Comparison of ENCODE assay signal across 1 cellular context in genomic region chr6:42110683-42111082, GRCh38.
TF ChIP-seq lines count a peak whose summit lies in the region.

No MANE protein-coding gene starts in this region.

TF ChIP-seq in HepG2, 621 proteins besides CTCF, POLR2A, EP300 and RAD21 (continued from another document and continues in another):
- TF ChIP-seq, protein P1, sequence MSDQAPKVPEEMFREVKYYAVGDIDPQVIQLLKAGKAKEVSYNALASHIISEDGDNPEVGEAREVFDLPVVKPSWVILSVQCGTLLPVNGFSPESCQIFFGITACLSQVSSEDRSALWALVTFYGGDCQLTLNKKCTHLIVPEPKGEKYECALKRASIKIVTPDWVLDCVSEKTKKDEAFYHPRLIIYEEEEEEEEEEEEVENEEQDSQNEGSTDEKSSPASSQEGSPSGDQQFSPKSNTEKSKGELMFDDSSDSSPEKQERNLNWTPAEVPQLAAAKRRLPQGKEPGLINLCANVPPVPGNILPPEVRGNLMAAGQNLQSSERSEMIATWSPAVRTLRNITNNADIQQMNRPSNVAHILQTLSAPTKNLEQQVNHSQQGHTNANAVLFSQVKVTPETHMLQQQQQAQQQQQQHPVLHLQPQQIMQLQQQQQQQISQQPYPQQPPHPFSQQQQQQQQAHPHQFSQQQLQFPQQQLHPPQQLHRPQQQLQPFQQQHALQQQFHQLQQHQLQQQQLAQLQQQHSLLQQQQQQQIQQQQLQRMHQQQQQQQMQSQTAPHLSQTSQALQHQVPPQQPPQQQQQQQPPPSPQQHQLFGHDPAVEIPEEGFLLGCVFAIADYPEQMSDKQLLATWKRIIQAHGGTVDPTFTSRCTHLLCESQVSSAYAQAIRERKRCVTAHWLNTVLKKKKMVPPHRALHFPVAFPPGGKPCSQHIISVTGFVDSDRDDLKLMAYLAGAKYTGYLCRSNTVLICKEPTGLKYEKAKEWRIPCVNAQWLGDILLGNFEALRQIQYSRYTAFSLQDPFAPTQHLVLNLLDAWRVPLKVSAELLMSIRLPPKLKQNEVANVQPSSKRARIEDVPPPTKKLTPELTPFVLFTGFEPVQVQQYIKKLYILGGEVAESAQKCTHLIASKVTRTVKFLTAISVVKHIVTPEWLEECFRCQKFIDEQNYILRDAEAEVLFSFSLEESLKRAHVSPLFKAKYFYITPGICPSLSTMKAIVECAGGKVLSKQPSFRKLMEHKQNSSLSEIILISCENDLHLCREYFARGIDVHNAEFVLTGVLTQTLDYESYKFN (CRISPR knock-in tag; conservative IDR thresholded peaks at IDR 0.05), result peak; percentile 44; the same call in 1 of the 2 replicates
- TF ChIP-seq ZNF230 (CRISPR knock-in tag; IDR thresholded peaks at IDR 0.05) (no peak), NR2F1 (CRISPR knock-in tag; IDR thresholded peaks at IDR 0.05) (peak in 1 of 2 experiments; percentile 46; a peak in 1 of 4 replicates), HHEX (CRISPR knock-in tag; IDR thresholded peaks at IDR 0.05) (peak; percentile 96), MAFK (conservative IDR thresholded peaks at IDR 0.05 in 1 of 2, IDR thresholded peaks at IDR 0.05 in 1 of 2; ENCODE audit: low read length in 2 of 2) (peak; percentile 47 to 49; a peak in 2 of 4 replicates), ARNTL (CRISPR knock-in tag; IDR thresholded peaks at IDR 0.05) (no peak), CREB1 (IDR thresholded peaks at IDR 0.05) (no peak), CREB1 (CRISPR knock-in tag; IDR thresholded peaks at IDR 0.05) (peak; percentile 45; the same call in 1 of the 2 replicates), ZGPAT (CRISPR knock-in tag; IDR thresholded peaks at IDR 0.05) (0 out of 2 replicates have a peak, but pooled peaks have one; percentile 19), NR2F2 (IDR thresholded peaks at IDR 0.05; ENCODE audit: borderline replicate concordance, low read depth) (peak; percentile 48; the same call in 1 of the 2 replicates), REST (IDR thresholded peaks at IDR 0.05; ENCODE audit: borderline replicate concordance in 1 of 2, low read depth in 1 of 2, low read length in 2 of 2) (peak in 1 of 2 experiments; percentile 24; a peak in 1 of 4 replicates), RXRB (CRISPR knock-in tag; IDR thresholded peaks at IDR 0.05; ENCODE audit: borderline replicate concordance) (0 out of 2 replicates have a peak, but pooled peaks have one; percentile 21), ZNF451 (CRISPR knock-in tag; IDR thresholded peaks at IDR 0.05) (no peak), ZNF354B (CRISPR knock-in tag; IDR thresholded peaks at IDR 0.05) (no peak), FOSL2 (CRISPR knock-in tag; IDR thresholded peaks at IDR 0.05) (peak; percentile 60), CEBPB (IDR thresholded peaks at IDR 0.05; ENCODE audit: borderline replicate concordance, low read depth, low read length) (peak; percentile 60; the same call in 1 of the 2 replicates), TBX3 (IDR thresholded peaks at IDR 0.05; ENCODE audit: borderline replicate concordance) (peak; percentile 93), ONECUT2 (CRISPR knock-in tag; IDR thresholded peaks at IDR 0.05) (0 out of 2 replicates have a peak, but pooled peaks have one; percentile 8), CC2D1A (CRISPR knock-in tag; IDR thresholded peaks at IDR 0.05) (no peak), FOXA3 (CRISPR knock-in tag; IDR thresholded peaks at IDR 0.05) (peak; percentile 65; the same call in 1 of the 2 replicates), HMG20B (CRISPR knock-in tag; conservative IDR thresholded peaks at IDR 0.05) (no peak), NR2F6 (IDR thresholded peaks at IDR 0.05) (peak; percentile 26; the same call in 1 of the 2 replicates), NR2F6 (CRISPR knock-in tag; IDR thresholded peaks at IDR 0.05) (no peak)
- TF ChIP-seq, protein P2, sequence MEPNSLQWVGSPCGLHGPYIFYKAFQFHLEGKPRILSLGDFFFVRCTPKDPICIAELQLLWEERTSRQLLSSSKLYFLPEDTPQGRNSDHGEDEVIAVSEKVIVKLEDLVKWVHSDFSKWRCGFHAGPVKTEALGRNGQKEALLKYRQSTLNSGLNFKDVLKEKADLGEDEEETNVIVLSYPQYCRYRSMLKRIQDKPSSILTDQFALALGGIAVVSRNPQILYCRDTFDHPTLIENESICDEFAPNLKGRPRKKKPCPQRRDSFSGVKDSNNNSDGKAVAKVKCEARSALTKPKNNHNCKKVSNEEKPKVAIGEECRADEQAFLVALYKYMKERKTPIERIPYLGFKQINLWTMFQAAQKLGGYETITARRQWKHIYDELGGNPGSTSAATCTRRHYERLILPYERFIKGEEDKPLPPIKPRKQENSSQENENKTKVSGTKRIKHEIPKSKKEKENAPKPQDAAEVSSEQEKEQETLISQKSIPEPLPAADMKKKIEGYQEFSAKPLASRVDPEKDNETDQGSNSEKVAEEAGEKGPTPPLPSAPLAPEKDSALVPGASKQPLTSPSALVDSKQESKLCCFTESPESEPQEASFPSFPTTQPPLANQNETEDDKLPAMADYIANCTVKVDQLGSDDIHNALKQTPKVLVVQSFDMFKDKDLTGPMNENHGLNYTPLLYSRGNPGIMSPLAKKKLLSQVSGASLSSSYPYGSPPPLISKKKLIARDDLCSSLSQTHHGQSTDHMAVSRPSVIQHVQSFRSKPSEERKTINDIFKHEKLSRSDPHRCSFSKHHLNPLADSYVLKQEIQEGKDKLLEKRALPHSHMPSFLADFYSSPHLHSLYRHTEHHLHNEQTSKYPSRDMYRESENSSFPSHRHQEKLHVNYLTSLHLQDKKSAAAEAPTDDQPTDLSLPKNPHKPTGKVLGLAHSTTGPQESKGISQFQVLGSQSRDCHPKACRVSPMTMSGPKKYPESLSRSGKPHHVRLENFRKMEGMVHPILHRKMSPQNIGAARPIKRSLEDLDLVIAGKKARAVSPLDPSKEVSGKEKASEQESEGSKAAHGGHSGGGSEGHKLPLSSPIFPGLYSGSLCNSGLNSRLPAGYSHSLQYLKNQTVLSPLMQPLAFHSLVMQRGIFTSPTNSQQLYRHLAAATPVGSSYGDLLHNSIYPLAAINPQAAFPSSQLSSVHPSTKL (CRISPR knock-in tag; IDR thresholded peaks at IDR 0.05), result peak; percentile 33; the same call in 1 of the 2 replicates
- TF ChIP-seq, protein P3, sequence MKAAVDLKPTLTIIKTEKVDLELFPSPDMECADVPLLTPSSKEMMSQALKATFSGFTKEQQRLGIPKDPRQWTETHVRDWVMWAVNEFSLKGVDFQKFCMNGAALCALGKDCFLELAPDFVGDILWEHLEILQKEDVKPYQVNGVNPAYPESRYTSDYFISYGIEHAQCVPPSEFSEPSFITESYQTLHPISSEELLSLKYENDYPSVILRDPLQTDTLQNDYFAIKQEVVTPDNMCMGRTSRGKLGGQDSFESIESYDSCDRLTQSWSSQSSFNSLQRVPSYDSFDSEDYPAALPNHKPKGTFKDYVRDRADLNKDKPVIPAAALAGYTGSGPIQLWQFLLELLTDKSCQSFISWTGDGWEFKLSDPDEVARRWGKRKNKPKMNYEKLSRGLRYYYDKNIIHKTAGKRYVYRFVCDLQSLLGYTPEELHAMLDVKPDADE (CRISPR knock-in tag; IDR thresholded peaks at IDR 0.05), result no peak
- TF ChIP-seq, protein P4, sequence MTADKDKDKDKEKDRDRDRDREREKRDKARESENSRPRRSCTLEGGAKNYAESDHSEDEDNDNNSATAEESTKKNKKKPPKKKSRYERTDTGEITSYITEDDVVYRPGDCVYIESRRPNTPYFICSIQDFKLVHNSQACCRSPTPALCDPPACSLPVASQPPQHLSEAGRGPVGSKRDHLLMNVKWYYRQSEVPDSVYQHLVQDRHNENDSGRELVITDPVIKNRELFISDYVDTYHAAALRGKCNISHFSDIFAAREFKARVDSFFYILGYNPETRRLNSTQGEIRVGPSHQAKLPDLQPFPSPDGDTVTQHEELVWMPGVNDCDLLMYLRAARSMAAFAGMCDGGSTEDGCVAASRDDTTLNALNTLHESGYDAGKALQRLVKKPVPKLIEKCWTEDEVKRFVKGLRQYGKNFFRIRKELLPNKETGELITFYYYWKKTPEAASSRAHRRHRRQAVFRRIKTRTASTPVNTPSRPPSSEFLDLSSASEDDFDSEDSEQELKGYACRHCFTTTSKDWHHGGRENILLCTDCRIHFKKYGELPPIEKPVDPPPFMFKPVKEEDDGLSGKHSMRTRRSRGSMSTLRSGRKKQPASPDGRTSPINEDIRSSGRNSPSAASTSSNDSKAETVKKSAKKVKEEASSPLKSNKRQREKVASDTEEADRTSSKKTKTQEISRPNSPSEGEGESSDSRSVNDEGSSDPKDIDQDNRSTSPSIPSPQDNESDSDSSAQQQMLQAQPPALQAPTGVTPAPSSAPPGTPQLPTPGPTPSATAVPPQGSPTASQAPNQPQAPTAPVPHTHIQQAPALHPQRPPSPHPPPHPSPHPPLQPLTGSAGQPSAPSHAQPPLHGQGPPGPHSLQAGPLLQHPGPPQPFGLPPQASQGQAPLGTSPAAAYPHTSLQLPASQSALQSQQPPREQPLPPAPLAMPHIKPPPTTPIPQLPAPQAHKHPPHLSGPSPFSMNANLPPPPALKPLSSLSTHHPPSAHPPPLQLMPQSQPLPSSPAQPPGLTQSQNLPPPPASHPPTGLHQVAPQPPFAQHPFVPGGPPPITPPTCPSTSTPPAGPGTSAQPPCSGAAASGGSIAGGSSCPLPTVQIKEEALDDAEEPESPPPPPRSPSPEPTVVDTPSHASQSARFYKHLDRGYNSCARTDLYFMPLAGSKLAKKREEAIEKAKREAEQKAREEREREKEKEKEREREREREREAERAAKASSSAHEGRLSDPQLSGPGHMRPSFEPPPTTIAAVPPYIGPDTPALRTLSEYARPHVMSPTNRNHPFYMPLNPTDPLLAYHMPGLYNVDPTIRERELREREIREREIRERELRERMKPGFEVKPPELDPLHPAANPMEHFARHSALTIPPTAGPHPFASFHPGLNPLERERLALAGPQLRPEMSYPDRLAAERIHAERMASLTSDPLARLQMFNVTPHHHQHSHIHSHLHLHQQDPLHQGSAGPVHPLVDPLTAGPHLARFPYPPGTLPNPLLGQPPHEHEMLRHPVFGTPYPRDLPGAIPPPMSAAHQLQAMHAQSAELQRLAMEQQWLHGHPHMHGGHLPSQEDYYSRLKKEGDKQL (CRISPR knock-in tag; IDR thresholded peaks at IDR 0.05; ENCODE audit: low read depth), result peak; percentile 76
- TF ChIP-seq, protein P5, sequence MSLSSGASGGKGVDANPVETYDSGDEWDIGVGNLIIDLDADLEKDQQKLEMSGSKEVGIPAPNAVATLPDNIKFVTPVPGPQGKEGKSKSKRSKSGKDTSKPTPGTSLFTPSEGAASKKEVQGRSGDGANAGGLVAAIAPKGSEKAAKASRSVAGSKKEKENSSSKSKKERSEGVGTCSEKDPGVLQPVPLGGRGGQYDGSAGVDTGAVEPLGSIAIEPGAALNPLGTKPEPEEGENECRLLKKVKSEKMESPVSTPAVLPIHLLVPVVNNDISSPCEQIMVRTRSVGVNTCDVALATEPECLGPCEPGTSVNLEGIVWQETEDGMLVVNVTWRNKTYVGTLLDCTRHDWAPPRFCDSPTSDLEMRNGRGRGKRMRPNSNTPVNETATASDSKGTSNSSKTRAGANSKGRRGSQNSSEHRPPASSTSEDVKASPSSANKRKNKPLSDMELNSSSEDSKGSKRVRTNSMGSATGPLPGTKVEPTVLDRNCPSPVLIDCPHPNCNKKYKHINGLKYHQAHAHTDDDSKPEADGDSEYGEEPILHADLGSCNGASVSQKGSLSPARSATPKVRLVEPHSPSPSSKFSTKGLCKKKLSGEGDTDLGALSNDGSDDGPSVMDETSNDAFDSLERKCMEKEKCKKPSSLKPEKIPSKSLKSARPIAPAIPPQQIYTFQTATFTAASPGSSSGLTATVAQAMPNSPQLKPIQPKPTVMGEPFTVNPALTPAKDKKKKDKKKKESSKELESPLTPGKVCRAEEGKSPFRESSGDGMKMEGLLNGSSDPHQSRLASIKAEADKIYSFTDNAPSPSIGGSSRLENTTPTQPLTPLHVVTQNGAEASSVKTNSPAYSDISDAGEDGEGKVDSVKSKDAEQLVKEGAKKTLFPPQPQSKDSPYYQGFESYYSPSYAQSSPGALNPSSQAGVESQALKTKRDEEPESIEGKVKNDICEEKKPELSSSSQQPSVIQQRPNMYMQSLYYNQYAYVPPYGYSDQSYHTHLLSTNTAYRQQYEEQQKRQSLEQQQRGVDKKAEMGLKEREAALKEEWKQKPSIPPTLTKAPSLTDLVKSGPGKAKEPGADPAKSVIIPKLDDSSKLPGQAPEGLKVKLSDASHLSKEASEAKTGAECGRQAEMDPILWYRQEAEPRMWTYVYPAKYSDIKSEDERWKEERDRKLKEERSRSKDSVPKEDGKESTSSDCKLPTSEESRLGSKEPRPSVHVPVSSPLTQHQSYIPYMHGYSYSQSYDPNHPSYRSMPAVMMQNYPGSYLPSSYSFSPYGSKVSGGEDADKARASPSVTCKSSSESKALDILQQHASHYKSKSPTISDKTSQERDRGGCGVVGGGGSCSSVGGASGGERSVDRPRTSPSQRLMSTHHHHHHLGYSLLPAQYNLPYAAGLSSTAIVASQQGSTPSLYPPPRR (CRISPR knock-in tag; IDR thresholded peaks at IDR 0.05; ENCODE audit: borderline replicate concordance), result peak; percentile 61; the same call in 1 of the 2 replicates
